Comparison of ENCODE assay signal across 12 cellular contexts in genomic region chr15:99474041-99474906, GRCh38.
DNase-seq lines count a peak whose midpoint lies in the region; ATAC-seq and TF ChIP-seq lines count a peak whose summit lies in the region.
"Had no signal": no experiment of that assay in that cellular context is flagged by ENCODE, and none has a peak within 500 bp of the region (broad histone marks: within the 10 kb centered on the region; RNA-seq: fewer than 3 reads in every experiment).

No MANE protein-coding gene starts in this region.

- H2AFZ ChIP-seq in mesenchymal stem cell (ENCODE audit: low read depth, low read length) = no peak overlapping the region

- H3K36me3 ChIP-seq in endodermal cell (ENCODE audit: control insufficient read depth, insufficient read depth, low read length) (no peaks in the 10 kb centered on the region), mesenchymal stem cell (ENCODE audit: control insufficient read depth in 1 of 2, insufficient read depth in 2 of 2, low read depth in 1 of 2, low read length in 2 of 2) (no peaks in the 10 kb centered on the region), thoracic aorta (no peaks in the 10 kb centered on the region)
- H3K36me3 ChIP-seq: SJSA1 had no signal

- peak overlapping the region in 1 of 2 experiments; percentile 61 for H2BK12ac ChIP-seq in mesenchymal stem cell (ENCODE audit: low read length in 2 of 2)

- H3K27me3 Mint-ChIP-seq in endodermal cell (ENCODE audit: insufficient read depth) = no peaks in the 10 kb centered on the region
- H3K27me3 Mint-ChIP-seq: activated naive CD8-positive, alpha-beta T cell treated with anti-CD3 and anti-CD28 coated beads for 36 hours had no signal

- H3K9ac ChIP-seq in endodermal cell (ENCODE audit: extremely low read depth, low read length, poor library complexity, severe bottlenecking) = no peak overlapping the region
- no peak overlapping the region for H3K9ac ChIP-seq in mesenchymal stem cell (ENCODE audit: low read length)

- peak overlapping the region in 1 of 2 experiments; percentile 23 for H3K18ac ChIP-seq in mesenchymal stem cell (ENCODE audit: low read depth in 1 of 2, low read length in 2 of 2)

- no peaks in the 10 kb centered on the region for H3K9me3 Mint-ChIP-seq in endodermal cell
- H3K9me3 Mint-ChIP-seq in activated naive CD4-positive, alpha-beta T cell treated with anti-CD3 and anti-CD28 coated beads, Interleukin-2, amount 50 U/mL, for 72 hours = no peaks in the 10 kb centered on the region
- H3K9me3 Mint-ChIP-seq: activated naive CD8-positive, alpha-beta T cell treated with anti-CD3 and anti-CD28 coated beads for 36 hours had no signal

- H2BK15ac ChIP-seq in mesenchymal stem cell (ENCODE audit: low read depth, poor library complexity, severe bottlenecking) = peak overlapping the region; percentile 55

- H3K23ac ChIP-seq in mesenchymal stem cell (ENCODE audit: low read length in 2 of 2) = no peak overlapping the region

- H3K14ac ChIP-seq in mesenchymal stem cell (ENCODE audit: low read length in 2 of 2) = no peak overlapping the region

- H3K27me3 ChIP-seq in endodermal cell (ENCODE audit: control insufficient read depth, insufficient read depth, low read length, poor library complexity, severe bottlenecking) (no peaks in the 10 kb centered on the region), mesenchymal stem cell (ENCODE audit: control insufficient read depth in 1 of 2, insufficient read depth in 1 of 2, low read length in 2 of 2) (no peaks in the 10 kb centered on the region), thoracic aorta (replicated peaks; ENCODE audit: insufficient read depth) (no peaks in the 10 kb centered on the region)
- H3K27me3 ChIP-seq: SJSA1 had no signal

- H3K4me3 ChIP-seq in endodermal cell (ENCODE audit: low read length) = no peak overlapping the region
- no peak overlapping the region for H3K4me3 ChIP-seq in mesenchymal stem cell (ENCODE audit: insufficient read depth in 1 of 2, low read depth in 1 of 2, low read length in 2 of 2)
- peak overlapping the region; percentile 13 for H3K4me3 ChIP-seq in thoracic aorta
- H3K4me3 ChIP-seq: SJSA1 had no signal

- H2AK5ac ChIP-seq in mesenchymal stem cell (ENCODE audit: low read length, severe bottlenecking) = no peak overlapping the region

- 94 to 95% methylated on average over 15 to 20 of the region's 20 CpGs for WGBS in endodermal cell (ENCODE audit: insufficient coverage in 1 of 2, insufficient read length in 1 of 2), 2 experiments
- WGBS in mesenchymal stem cell = 96% methylated on average over 19 of the region's 20 CpGs

- peak overlapping the region in 1 of 2 experiments; percentile 57 for H3K4ac ChIP-seq in mesenchymal stem cell (ENCODE audit: low read depth in 1 of 2, low read length in 2 of 2)

- H3K9me3 ChIP-seq in endodermal cell (ENCODE audit: control insufficient read depth, low read length) = no peaks in the 10 kb centered on the region
- H3K9me3 ChIP-seq in mesenchymal stem cell (ENCODE audit: control insufficient read depth, low read length) = no peaks in the 10 kb centered on the region
- H3K9me3 ChIP-seq in thoracic aorta = no peaks in the 10 kb centered on the region
- H3K9me3 ChIP-seq: SJSA1 had no signal

- H3K27ac ChIP-seq in endodermal cell (ENCODE audit: low read depth, low read length) (peak overlapping the region; percentile 34), mesenchymal stem cell (ENCODE audit: low read length, poor library complexity, severe bottlenecking) (no peak overlapping the region), thoracic aorta (peak overlapping the region; percentile 18 to 58)
- H3K27ac ChIP-seq: SJSA1 had no signal

- ATAC-seq in thoracic aorta (ENCODE audit: insufficient number of reproducible peaks, low FRiP score, low read depth) = no peak
- no peak for ATAC-seq in HG02623 (IDR thresholded peaks at IDR 0.05; ENCODE audit: unreplicated experiment)
- ATAC-seq in activated naive CD4-positive, alpha-beta T cell treated with anti-CD3 and anti-CD28 coated beads, Interleukin-2, amount 50 U/mL, for 72 hours = no peak
- ATAC-seq in GM18511 (IDR thresholded peaks at IDR 0.05; ENCODE audit: unreplicated experiment) = no peak

- no peak overlapping the region for H3K27ac Mint-ChIP-seq in endodermal cell
- H3K27ac Mint-ChIP-seq in activated naive CD4-positive, alpha-beta T cell treated with anti-CD3 and anti-CD28 coated beads, Interleukin-2, amount 50 U/mL, for 72 hours = no peak overlapping the region
- H3K27ac Mint-ChIP-seq: activated naive CD8-positive, alpha-beta T cell treated with anti-CD3 and anti-CD28 coated beads for 36 hours had no signal

- peak overlapping the region; percentile 35 for H4K91ac ChIP-seq in mesenchymal stem cell (ENCODE audit: low read length)

- no peak for TF ChIP-seq CTCF in endodermal cell (conservative IDR thresholded peaks at IDR 0.05)
- no peak for TF ChIP-seq CTCF in thoracic aorta (IDR thresholded peaks at IDR 0.05)

- H3K79me1 ChIP-seq in mesenchymal stem cell (replicated peaks; ENCODE audit: low read length, poor library complexity, severe bottlenecking) = no peaks in the 10 kb centered on the region

- peak overlapping the region; percentile 19 for H4K8ac ChIP-seq in mesenchymal stem cell (ENCODE audit: low read length)

- no peak overlapping the region for H2BK5ac ChIP-seq in mesenchymal stem cell (ENCODE audit: low read depth, low read length, poor library complexity, severe bottlenecking)

- H3K4me1 ChIP-seq in endodermal cell (ENCODE audit: control insufficient read depth, insufficient read depth, low read length) (no peaks in the 10 kb centered on the region), mesenchymal stem cell (ENCODE audit: control insufficient read depth, insufficient read depth, low read depth, low read length) (peaks cover 10% of the 10 kb centered on the region), thoracic aorta (ENCODE audit: control insufficient read depth in 1 of 2, low read depth in 2 of 2) (peaks cover 25 to 50% of the 10 kb centered on the region in 2 donors)

- no peak overlapping the region for H2BK120ac ChIP-seq in mesenchymal stem cell (ENCODE audit: low read depth, low read length)

- H3K4me2 ChIP-seq in mesenchymal stem cell (ENCODE audit: low read length, poor library complexity, severe bottlenecking) = no peak overlapping the region

- DNase-seq in RPMI8226 (peak; percentile 37), endodermal cell (no peak), mesenchymal stem cell (no peak), thoracic aorta (ENCODE audit: low spot score) (no peak), HuH-7 (ENCODE audit: low spot score) (no peak)
- no peak for DNase-seq in activated naive CD4-positive, alpha-beta T cell treated with anti-CD3 and anti-CD28 coated beads, Interleukin-2, amount 50 U/mL, for 72 hours (ENCODE audit: low spot score in 2 of 2)
- DNase-seq: activated CD4-positive, alpha-beta T cell treated with anti-CD3 and anti-CD28 coated beads for 48 hours; activated naive CD8-positive, alpha-beta T cell treated with anti-CD3 and anti-CD28 coated beads for 36 hours; DMS 273 treated with DMSO at 0.1 percent for 48 hours had no signal

- peaks cover 7% of the 10 kb centered on the region for H3K4me1 Mint-ChIP-seq in endodermal cell

- no peak overlapping the region for H3K4me3 Mint-ChIP-seq in endodermal cell
- H3K4me3 Mint-ChIP-seq: activated naive CD8-positive, alpha-beta T cell treated with anti-CD3 and anti-CD28 coated beads for 36 hours had no signal

- no peaks in the 10 kb centered on the region for H3K36me3 Mint-ChIP-seq in endodermal cell (ENCODE audit: low read depth)
- no peaks in the 10 kb centered on the region for H3K36me3 Mint-ChIP-seq in activated naive CD4-positive, alpha-beta T cell treated with anti-CD3 and anti-CD28 coated beads, Interleukin-2, amount 50 U/mL, for 72 hours
- H3K36me3 Mint-ChIP-seq: activated naive CD8-positive, alpha-beta T cell treated with anti-CD3 and anti-CD28 coated beads for 36 hours had no signal
